Comparison of ENCODE assay signal across 11 cellular contexts in genomic region chr15:70491183-70491621, GRCh38.
DNase-seq lines count a peak whose midpoint lies in the region; ATAC-seq lines count a peak whose summit lies in the region.
"Had no signal": no experiment of that assay in that cellular context is flagged by ENCODE, and none has a peak within 500 bp of the region (broad histone marks: within the 10 kb centered on the region; RNA-seq: fewer than 3 reads in every experiment).

No MANE protein-coding gene starts in this region.

- H3K27me3 Mint-ChIP-seq in activated CD4-positive, alpha-beta memory T cell treated with anti-CD3 and anti-CD28 coated beads for 36 hours = peaks cover 23% of the 10 kb centered on the region

- H3K36me3 Mint-ChIP-seq in activated CD4-positive, alpha-beta memory T cell treated with anti-CD3 and anti-CD28 coated beads for 36 hours = peaks cover 2% of the 10 kb centered on the region

- peaks cover 79% of the 10 kb centered on the region for H3K4me1 Mint-ChIP-seq in activated CD4-positive, alpha-beta memory T cell treated with anti-CD3 and anti-CD28 coated beads for 36 hours (ENCODE audit: low read depth)

- ATAC-seq in GM19395 (IDR thresholded peaks at IDR 0.05; ENCODE audit: unreplicated experiment) (no peak), GM21529 (IDR thresholded peaks at IDR 0.05; ENCODE audit: unreplicated experiment) (no peak)
- ATAC-seq: left lung, PC-3 had no signal

- POLR2A ChIA-PET in activated CD4-positive, alpha-beta memory T cell treated with anti-CD3 and anti-CD28 coated beads for 36 hours (lab: Charles Lee) = interaction anchor here (0.6 to 3.6 kb wide), 4 partner anchors 11 to 1023 kb away, joined by 3 to 33 read pairs (median 10); partner anchors contain the start of gene TLE3

- peak overlapping the region; percentile 97 for H3K27ac Mint-ChIP-seq in activated CD4-positive, alpha-beta memory T cell treated with anti-CD3 and anti-CD28 coated beads for 36 hours

- no peaks in the 10 kb centered on the region for H3K9me3 Mint-ChIP-seq in activated CD4-positive, alpha-beta memory T cell treated with anti-CD3 and anti-CD28 coated beads for 36 hours

- intact Hi-C loops in activated CD4-positive, alpha-beta memory T cell treated with anti-CD3 and anti-CD28 coated beads for 36 hours (cut with micrococcal nuclease) = loop anchor here (5.0 kb wide), 3 partner anchors 234 to 914 kb away; no protein-coding TSS in a partner anchor

- DNase-seq in CD1c-positive myeloid dendritic cell (ENCODE audit: extremely low spot score) = peak; percentile 35
- DNase-seq in Kasumi-1 (lab: John Stamatoyannopoulos, UW) = peak; percentile 4 to 11
- DNase-seq in activated CD4-positive, alpha-beta memory T cell treated with anti-CD3 and anti-CD28 coated beads for 36 hours = peak; percentile 51
- DNase-seq in inferior parietal cortex (ENCODE audit: extremely low spot score) = peak; percentile 27
- no peak for DNase-seq in activated CD4-positive, CD25-positive, alpha-beta regulatory T cell (lab: John Stamatoyannopoulos, UW)
- no peak for DNase-seq in activated CD4-positive, CD25-positive, alpha-beta regulatory T cell treated with anti-CD3 and anti-CD28 coated beads, Interleukin-2, amount 50 U/mL, for 72 hours
- DNase-seq: NCI-H1105, PC-3 had no signal

- CTCF ChIA-PET in activated CD4-positive, alpha-beta memory T cell treated with anti-CD3 and anti-CD28 coated beads for 36 hours (lab: Charles Lee) = interaction anchor here (0.9 to 9.0 kb wide), 5 partner anchors 14 to 37 kb away, joined by 4 to 81 read pairs (median 7); no protein-coding TSS in a partner anchor

- no peak overlapping the region for H3K4me3 Mint-ChIP-seq in activated CD4-positive, alpha-beta memory T cell treated with anti-CD3 and anti-CD28 coated beads for 36 hours

Comparison
In these comparisons a context has a peak if more than half of its experiments do, and no peak if none do; other contexts are left out.
1. DNase-seq: peak in CD1c-positive myeloid dendritic cell (single experiment), Kasumi-1 (2 of 2), activated CD4-positive, alpha-beta memory T cell treated with anti-CD3 and anti-CD28 coated beads for 36 hours (single experiment) and inferior parietal cortex (single experiment); none in activated CD4-positive, CD25-positive, alpha-beta regulatory T cell (0 of 4) and activated CD4-positive, CD25-positive, alpha-beta regulatory T cell treated with anti-CD3 and anti-CD28 coated beads, Interleukin-2, amount 50 U/mL, for 72 hours (single experiment).